ENCODE assay signal across 1 cellular context in genomic region chr12:82862876-82863649, GRCh38.
TF ChIP-seq lines count a peak whose summit lies in the region.

No MANE protein-coding gene starts in this region.

TF ChIP-seq in H1, 55 proteins besides CTCF, POLR2A, EP300 and RAD21 (continued from another document):
- TF ChIP-seq SIN3A (conservative IDR thresholded peaks at IDR 0.05 in 1 of 2, IDR thresholded peaks at IDR 0.05 in 1 of 2; ENCODE audit: low read depth in 1 of 2, low read length in 2 of 2) (no peak), ATF3 (IDR thresholded peaks at IDR 0.05; ENCODE audit: insufficient read depth, low read depth, low read length) (no peak), KDM4A (IDR thresholded peaks at IDR 0.05; ENCODE audit: low read depth, low read length, severe bottlenecking) (no peak), CTBP2 (IDR thresholded peaks at IDR 0.05; ENCODE audit: borderline replicate concordance, insufficient read depth, insufficient read length, low read length) (no peak), ATF2 (IDR thresholded peaks at IDR 0.05; ENCODE audit: low read length) (no peak), GTF2F1 (IDR thresholded peaks at IDR 0.05; ENCODE audit: borderline replicate concordance, low read depth, low read length) (no peak), CHD2 (IDR thresholded peaks at IDR 0.05; ENCODE audit: low read length) (no peak), POLR2AphosphoS5 (IDR thresholded peaks at IDR 0.05; ENCODE audit: low read depth, low read length) (no peak), BRCA1 (IDR thresholded peaks at IDR 0.05; ENCODE audit: low read depth, low read length) (no peak), TAF1 (IDR thresholded peaks at IDR 0.05; ENCODE audit: low read depth, low read length) (no peak)
TF ChIP-seq in H1: peak in this region for 0.
